ENCODE assay signal across 13 cellular contexts in genomic region chr2:130852521-130853115, GRCh38. TPM values are rescaled to one million over a fixed set of nuclear protein-coding genes. Genes with fewer than 3 reads are reported as not detected.
DNase-seq lines count a peak whose midpoint lies in the region; ATAC-seq, FAIRE-seq and TF ChIP-seq lines count a peak whose summit lies in the region.
"Had no signal": no experiment of that assay in that cellular context is flagged by ENCODE, and none has a peak within 500 bp of the region (broad histone marks: within the 10 kb centered on the region; RNA-seq: fewer than 3 reads in every experiment).

No MANE protein-coding gene starts in this region.

- no peak for TF ChIP-seq CTCF in H1 (IDR thresholded peaks at IDR 0.05; ENCODE audit: control extremely low read depth in 1 of 3, insufficient read depth in 1 of 3, low read depth in 1 of 3, low read length in 3 of 3)
- no peak for TF ChIP-seq CTCF in sigmoid colon (IDR thresholded peaks at IDR 0.05)

- H3K9me3 ChIP-seq in H1 (ENCODE audit: insufficient read depth in 2 of 2, low read depth in 1 of 2, low read length in 1 of 2) (no peaks in the 10 kb centered on the region), sigmoid colon (no peaks in the 10 kb centered on the region)

- no peaks in the 10 kb centered on the region; a peak in 1 of 7 replicates for H3K4me1 ChIP-seq in H1 (replicated peaks in 1 of 4; ENCODE audit: control insufficient read depth in 3 of 4, insufficient read depth in 4 of 4, low read length in 3 of 4)
- no peaks in the 10 kb centered on the region for H3K4me1 ChIP-seq in sigmoid colon

- no peak overlapping the region for H3K18ac ChIP-seq in H1 (ENCODE audit: extremely low read depth, low read length)

- POLR2A ChIA-PET in H1 (lab: Charles Lee; ENCODE audit: partially characterized antibody), result interaction anchor here (1.6 kb wide), 1 partner anchor 16 kb away, joined by 4 read pairs; the partner anchor contains the start of gene ARHGEF4

- no peak overlapping the region for H4K5ac ChIP-seq in H1 (ENCODE audit: insufficient read length, low read depth, low read length)

- H4K20me1 ChIP-seq in H1 (replicated peaks in 1 of 2; ENCODE audit: control insufficient read depth in 1 of 2, insufficient read depth in 2 of 2, low read length in 2 of 2), result peaks cover 0 to 2% of the 10 kb centered on the region in 2 experiments

- WGBS in H1 (ENCODE audit: extremely low coverage in 1 of 2, insufficient coverage in 1 of 2, insufficient read length in 1 of 2, insufficient replicate concordance in 2 of 2, low coverage in 1 of 2, low lambda C conversion rate in 2 of 2, missing lambda C conversion rate in 1 of 2), 2 experiments, result 90% methylated on average over 7 of the region's 18 CpGs; no CpG with 5 or more reads in 1 of the 2 experiments
- WGBS in sigmoid colon, 2 donors, result 89% methylated on average over 18 of the region's 18 CpGs

- no peak overlapping the region for H2BK12ac ChIP-seq in H1 (ENCODE audit: low read depth, low read length)

- no peak for ATAC-seq in GM21381 (IDR thresholded peaks at IDR 0.05; ENCODE audit: unreplicated experiment)

- H3K4me3 ChIP-seq in H1 (ENCODE audit: extremely low read depth in 1 of 4, insufficient read depth in 2 of 4, low read depth in 3 of 4, low read length in 4 of 4), result no peak overlapping the region
- no peak overlapping the region for H3K4me3 ChIP-seq in sigmoid colon

- CTCF ChIA-PET in H1 (lab: Charles Lee; ENCODE audit: partially characterized antibody), result interaction anchor here (0.8 to 10.4 kb wide), 9 partner anchors 10 to 89 kb away, joined by 3 to 130 read pairs (median 4); no protein-coding TSS in a partner anchor

- no peak overlapping the region; the same call in 1 of the 2 replicates for H2BK5ac ChIP-seq in H1 (ENCODE audit: low read depth, low read length)

- TF ChIP-seq RAD21 in H1 (IDR thresholded peaks at IDR 0.05 in 1 of 2, conservative IDR thresholded peaks at IDR 0.05 in 1 of 2; ENCODE audit: low read depth in 2 of 2, low read length in 2 of 2), result no peak

- no peak overlapping the region for H2AFZ ChIP-seq in H1 (ENCODE audit: low read length)

- no peak overlapping the region for H4K91ac ChIP-seq in H1 (replicated peaks; ENCODE audit: insufficient read length, low read length)

- no peak overlapping the region for H2BK120ac ChIP-seq in H1 (replicated peaks; ENCODE audit: low read depth, low read length)

- no peak overlapping the region for H3K56ac ChIP-seq in H1 (replicated peaks; ENCODE audit: insufficient read length, low read depth, low read length)

- H3K27ac ChIP-seq in H1 (ENCODE audit: low read depth, low read length), result no peak overlapping the region
- no peak overlapping the region for H3K27ac ChIP-seq in sigmoid colon
- H3K27ac ChIP-seq: 22Rv1 had no signal

- no peak overlapping the region for H2BK15ac ChIP-seq in H1 (ENCODE audit: low read length)

- TF ChIP-seq POLR2A in H1 (IDR thresholded peaks at IDR 0.05; ENCODE audit: control extremely low read depth in 1 of 2, low read depth in 2 of 2, low read length in 2 of 2) (no peak), sigmoid colon (IDR thresholded peaks at IDR 0.05) (no peak)

- no peaks in the 10 kb centered on the region; a peak in 1 of 4 replicates for H3K79me2 ChIP-seq in H1 (ENCODE audit: control insufficient read depth in 1 of 2, insufficient read depth in 2 of 2, low read length in 2 of 2)

- no peak for FAIRE-seq in H1 (lab: Jason Lieb, UNC)

- peaks cover 3% of the 10 kb centered on the region; the same call in 1 of the 2 replicates for H3K79me1 ChIP-seq in H1 (ENCODE audit: low read depth, low read length)

- no peak overlapping the region for H2AK5ac ChIP-seq in H1 (ENCODE audit: low read depth, low read length)

- no peak overlapping the region for H3K4ac ChIP-seq in H1 (replicated peaks; ENCODE audit: insufficient read length, low read depth, low read length)

- no peak for TF ChIP-seq EP300 in H1 (IDR thresholded peaks at IDR 0.05; ENCODE audit: borderline replicate concordance in 1 of 2, low read depth in 2 of 2, low read length in 2 of 2)
- TF ChIP-seq EP300 in sigmoid colon (IDR thresholded peaks at IDR 0.05), result no peak

- no peaks in the 10 kb centered on the region for H3K23me2 ChIP-seq in H1 (ENCODE audit: low read depth, low read length)

- intact Hi-C loops in sigmoid colon (cut with DNase I), result no loop called here

- DNase-seq in NCI-H146 (lab: John Stamatoyannopoulos, UW) (peak; percentile 42), NCI-H146 treated with DMSO at 0.1 percent for 48 hours (lab: John Stamatoyannopoulos, UW; ENCODE audit: unreplicated experiment) (no peak), NCI-H2171 treated with DMSO at 0.1 percent for 48 hours (lab: John Stamatoyannopoulos, UW) (peak; percentile 88), H1 (ENCODE audit: low read depth in 1 of 2, low spot score in 2 of 2) (no peak), sigmoid colon (peak; percentile 50), NCI-H2107 (lab: John Stamatoyannopoulos, UW) (no peak), NCI-H1048 (lab: John Stamatoyannopoulos, UW) (no peak)
- DNase-seq: HCEC 1CT, NCI-H2081, NCI-H226, OCI-M1 had no signal

- H3K27me3 ChIP-seq in H1 (replicated peaks in 1 of 4; ENCODE audit: control insufficient read depth in 3 of 4, extremely low read depth in 1 of 4, insufficient read depth in 3 of 4, low read length in 3 of 4), result no peaks in the 10 kb centered on the region
- no peaks in the 10 kb centered on the region for H3K27me3 ChIP-seq in sigmoid colon

- H3K14ac ChIP-seq in H1 (ENCODE audit: insufficient read length), result no peak overlapping the region

- no peak overlapping the region for H3K9ac ChIP-seq in H1 (replicated peaks in 1 of 4; ENCODE audit: extremely low read depth in 1 of 4, low read depth in 3 of 4, low read length in 3 of 4)

- H3K36me3 ChIP-seq in H1 (ENCODE audit: control insufficient read depth in 2 of 4, insufficient read depth in 4 of 4, low read length in 3 of 4) (peaks cover 0 to 2% (median 0%) of the 10 kb centered on the region in 4 experiments; a peak in 1 of 8 replicates), sigmoid colon (no peaks in the 10 kb centered on the region)

- no peak overlapping the region for H2BK20ac ChIP-seq in H1 (ENCODE audit: low read length)

- H3K4me2 ChIP-seq in H1 (ENCODE audit: insufficient read depth in 1 of 2, low read depth in 2 of 2, low read length in 2 of 2), result no peak overlapping the region

- H4K8ac ChIP-seq in H1 (ENCODE audit: extremely low read depth, insufficient read depth, low read length), result 0 out of 2 replicates have a peak overlapping the region, but pooled peaks have one; percentile 22

- H3K23ac ChIP-seq in H1 (ENCODE audit: insufficient read length), result no peak overlapping the region

TF ChIP-seq in H1, 55 proteins besides CTCF, POLR2A, EP300 and RAD21:
- no peak for TF ChIP-seq YY1 (IDR thresholded peaks at IDR 0.05; ENCODE audit: low read depth, low read length)
- TF ChIP-seq RFX5 (IDR thresholded peaks at IDR 0.05; ENCODE audit: borderline replicate concordance, low read depth, low read length), result no peak
- TF ChIP-seq ATF3 (IDR thresholded peaks at IDR 0.05; ENCODE audit: insufficient read depth, low read depth, low read length), result no peak
- no peak for TF ChIP-seq ATF2 (IDR thresholded peaks at IDR 0.05; ENCODE audit: low read length)
- TF ChIP-seq HDAC6 (IDR thresholded peaks at IDR 0.05; ENCODE audit: low read depth, low read length), result no peak
- no peak for TF ChIP-seq POLR2AphosphoS5 (IDR thresholded peaks at IDR 0.05; ENCODE audit: low read depth, low read length)
- TF ChIP-seq CBX8 (IDR thresholded peaks at IDR 0.05; ENCODE audit: borderline replicate concordance, low read depth, low read length), result no peak
- no peak for TF ChIP-seq FOSL1 (IDR thresholded peaks at IDR 0.05; ENCODE audit: insufficient read depth, low read depth, low read length)
TF ChIP-seq in H1: peak in this region for 0.

RNA-seq across cellular contexts. Expression of gene ARHGEF4, which starts 15.9 kb away (rescaled TPM):
- 13.3 and 14.6 TPM in 2 replicates for total RNA-seq in H1 (2021; fragmentation: NEBNext Ultra II Directional; extraction: Animal tissue kit (Norgen Biotek cat#: 25700))
- polyA plus RNA-seq in H1 (2011; rRNA removed), result 10.6 and 14.5 TPM in 2 replicates
- polyA plus RNA-seq in H1 (2011; cell fraction: cytosol; rRNA removed), result 11.0 TPM
- 54.4 TPM for polyA plus RNA-seq in H1 (2011; cell fraction: nucleus; rRNA removed)
- polyA plus RNA-seq in H1 (2012, experiment 1 of 2), result 10.6 to 16.4 TPM (median 15.6 TPM) in 4 replicates
- 9.9 TPM for polyA plus RNA-seq in H1 (2012, experiment 2 of 2)
- polyA plus RNA-seq in H1 (2013, experiment 1 of 2), result 12.9 TPM
- polyA plus RNA-seq in H1 (2013, experiment 2 of 2), result 10.7 TPM
- polyA minus RNA-seq in H1 (2011; rRNA and poly(A)+ RNA removed), result 13.4 and 18.2 TPM in 2 replicates
- polyA minus RNA-seq in H1 (2011; cell fraction: cytosol; rRNA and poly(A)+ RNA removed), result 8.7 TPM
- 21.4 TPM for polyA minus RNA-seq in H1 (2011; cell fraction: nucleus; rRNA and poly(A)+ RNA removed)
- 10 to 100 TPM; 15.8 to 32.4 (median 20.6) TPM for total RNA-seq in sigmoid colon
- polyA plus RNA-seq in sigmoid colon, result 1 to 10 TPM in 2 of 3 donors, not detected in 1; 1.7 to 3.0 TPM

Comparison
In these comparisons a context has a peak if more than half of its experiments do, and no peak if none do; other contexts are left out.
1. DNase-seq: peak in NCI-H146 (single experiment), NCI-H2171 treated with DMSO at 0.1 percent for 48 hours (single experiment) and sigmoid colon (single experiment); none in NCI-H146 treated with DMSO at 0.1 percent for 48 hours (single experiment), H1 (0 of 2), NCI-H2107 (single experiment) and NCI-H1048 (single experiment).